ENCODE assay signal across 10 cellular contexts in the genomic region with DNA sequence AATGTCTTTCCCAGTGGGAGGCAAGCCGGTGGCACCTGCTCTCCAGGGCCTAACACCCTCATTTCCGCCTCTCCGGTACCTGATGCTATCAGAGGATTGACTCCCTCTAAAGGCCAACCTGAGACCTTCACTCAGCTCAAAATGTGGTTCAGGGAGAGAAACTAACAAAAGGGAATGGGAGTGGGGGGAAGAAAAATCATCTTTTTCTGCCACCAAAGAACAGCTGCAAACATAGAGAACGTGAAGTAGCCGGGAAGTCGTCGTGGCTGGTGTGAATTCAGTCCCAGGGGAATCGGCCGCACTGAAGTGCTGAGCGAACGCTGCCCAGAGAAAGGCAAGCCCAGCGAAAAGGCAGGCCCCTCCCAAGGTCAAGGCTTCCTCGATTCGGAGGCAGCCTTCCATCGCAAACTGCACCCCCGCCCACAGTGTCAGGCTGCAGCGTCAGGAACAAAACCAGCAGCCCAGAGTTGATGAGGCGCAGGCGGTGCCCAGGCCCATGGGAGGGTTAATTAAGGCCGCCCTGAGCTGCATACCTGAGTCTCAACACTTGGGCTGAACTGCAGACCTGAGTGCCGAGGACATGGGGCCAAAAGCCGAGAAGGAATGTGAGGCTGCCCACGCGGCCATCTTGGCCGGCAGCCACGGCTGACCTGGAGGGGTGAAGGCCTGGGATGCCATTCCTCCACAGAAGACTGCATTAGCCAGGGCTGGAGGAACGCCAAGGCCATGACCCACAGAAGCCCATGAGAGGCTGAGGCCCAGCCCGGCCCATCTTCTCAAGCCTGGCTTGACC.
DNase-seq lines count a peak whose midpoint lies in the region; ATAC-seq and TF ChIP-seq lines count a peak whose summit lies in the region.
"Had no signal": no experiment of that assay in that cellular context is flagged by ENCODE, and none has a peak within 500 bp of the region (broad histone marks: within the 10 kb centered on the region; RNA-seq: fewer than 3 reads in every experiment).

No MANE protein-coding gene starts in this region.

- CTCF ChIA-PET in Caco-2 (lab: Charles Lee), result no interaction called here

- POLR2A ChIA-PET in Caco-2 (lab: Charles Lee), result interaction anchor here (0.6 kb wide), 1 partner anchor 11 kb away, joined by 4 read pairs; no protein-coding TSS in a partner anchor

- H3K4me3 ChIP-seq in cardiac fibroblast (replicated peaks in 1 of 2; ENCODE audit: low read depth in 2 of 2, low read length in 2 of 2) (no peak overlapping the region), left lung (no peak overlapping the region), Caco-2 (ENCODE audit: low read depth, low read length) (no peak overlapping the region)

- TF ChIP-seq CTCF in cardiac fibroblast (IDR thresholded peaks at IDR 0.05; ENCODE audit: low read depth, low read length) (no peak), left lung (IDR thresholded peaks at IDR 0.05) (no peak), type B pancreatic cell (conservative IDR thresholded peaks at IDR 0.05) (peak; percentile 46), Caco-2 (IDR thresholded peaks at IDR 0.05; ENCODE audit: insufficient read depth in 1 of 2, low read depth in 1 of 2, low read length in 1 of 2, severe bottlenecking in 1 of 2, unreplicated experiment in 1 of 2) (peak in 1 of 2 experiments; percentile 45)

- DNase-seq in NCI-H1436 (lab: John Stamatoyannopoulos, UW) (peak; percentile 77), NCI-H1436 treated with DMSO at 0.1 percent for 48 hours (lab: John Stamatoyannopoulos, UW) (no peak), cardiac fibroblast (ENCODE audit: low read depth in 2 of 2) (peak; percentile 56 to 98), left lung (peak in 1 of 2 donors; percentile 88), type B pancreatic cell (ENCODE audit: extremely low spot score, unreplicated experiment) (no peak), Caco-2 (no peak), middle frontal gyrus (ENCODE audit: extremely low spot score, low spot score) (no peak)
- no peak for DNase-seq in activated naive CD4-positive, alpha-beta T cell treated with Interleukin-2 at 50 U/mL for 16 hours
- DNase-seq: activated T-cell treated with anti-CD3 and anti-CD28 coated beads, Interleukin-2, amount 50 U/mL, for 24 hours had no signal

- H3K36me3 Mint-ChIP-seq in type B pancreatic cell, result no peaks in the 10 kb centered on the region
- H3K36me3 Mint-ChIP-seq in Caco-2 (ENCODE audit: insufficient read depth, unreplicated experiment), result no peaks in the 10 kb centered on the region
- H3K36me3 Mint-ChIP-seq: natural killer cell treated with Interleukin-12 subunit alpha and Interleukin-12 subunit beta and Interleukin-15 and Interleukin-18, amount 100 ng/mL, for 72 hours had no signal

- H3K4me3 Mint-ChIP-seq in type B pancreatic cell, result no peak overlapping the region
- H3K4me3 Mint-ChIP-seq in Caco-2 (ENCODE audit: unreplicated experiment), result no peak overlapping the region
- H3K4me3 Mint-ChIP-seq: activated T-cell treated with anti-CD3 and anti-CD28 coated beads, Interleukin-2, amount 50 U/mL, for 24 hours; natural killer cell treated with Interleukin-12 subunit alpha and Interleukin-12 subunit beta and Interleukin-15 and Interleukin-18, amount 100 ng/mL, for 72 hours had no signal

- H3K27me3 Mint-ChIP-seq in type B pancreatic cell (peaks cover 3% of the 10 kb centered on the region), Caco-2 (ENCODE audit: insufficient read depth, unreplicated experiment) (no peaks in the 10 kb centered on the region)

- H3K4me1 ChIP-seq in left lung (peaks cover 20 to 26% of the 10 kb centered on the region in 2 donors), Caco-2 (peaks cover 14% of the 10 kb centered on the region)

- H3K9me3 ChIP-seq in left lung, result peaks cover 0 to 2% of the 10 kb centered on the region in 2 donors
- 0 out of 2 replicates have a peak, but pooled peaks cover 3% of the 10 kb centered on the region for H3K9me3 ChIP-seq in Caco-2

- H3K36me3 ChIP-seq in left lung (no peaks in the 10 kb centered on the region), Caco-2 (ENCODE audit: control insufficient read depth, insufficient read depth, low read length) (no peaks in the 10 kb centered on the region; the same call in 1 of the 2 replicates)

- peak overlapping the region; percentile 29 to 53 for H3K27ac ChIP-seq in left lung

- H3K9me3 Mint-ChIP-seq in type B pancreatic cell (peaks cover 13% of the 10 kb centered on the region), Caco-2 (ENCODE audit: unreplicated experiment) (no peaks in the 10 kb centered on the region)

- peak; percentile 81 for ATAC-seq in left lung
- ATAC-seq: natural killer cell treated with Interleukin-12 subunit alpha and Interleukin-12 subunit beta and Interleukin-15 and Interleukin-18, amount 100 ng/mL, for 72 hours had no signal

- intact Hi-C loops in left lung (cut with DNase I), result no loop called here
- intact Hi-C loops in Caco-2 (cut with micrococcal nuclease; ENCODE audit: unreplicated experiment), result no loop called here

- no peaks in the 10 kb centered on the region for H3K27me3 ChIP-seq in left lung
- H3K27me3 ChIP-seq in Caco-2 (replicated peaks; ENCODE audit: control insufficient read depth, insufficient read depth, low read length), result no peaks in the 10 kb centered on the region

- H3K27ac Mint-ChIP-seq in type B pancreatic cell (peak overlapping the region; percentile 47), Caco-2 (ENCODE audit: unreplicated experiment) (no peak overlapping the region)
- H3K27ac Mint-ChIP-seq: activated T-cell treated with anti-CD3 and anti-CD28 coated beads, Interleukin-2, amount 50 U/mL, for 24 hours; natural killer cell treated with Interleukin-12 subunit alpha and Interleukin-12 subunit beta and Interleukin-15 and Interleukin-18, amount 100 ng/mL, for 72 hours had no signal

- no TSS peak for BruUV-seq in Caco-2 (replicated peaks; lab: Mats Ljungman, UMichigan)

- H3K4me1 Mint-ChIP-seq in type B pancreatic cell (ENCODE audit: unreplicated experiment), result peaks cover 25% of the 10 kb centered on the region
- peaks cover 24% of the 10 kb centered on the region for H3K4me1 Mint-ChIP-seq in Caco-2 (ENCODE audit: low read depth, unreplicated experiment)

Comparison
In these comparisons a context has a peak if more than half of its experiments do, and no peak if none do; other contexts are left out.
1. DNase-seq: peak in NCI-H1436 (single experiment) and cardiac fibroblast (2 of 2); none in NCI-H1436 treated with DMSO at 0.1 percent for 48 hours (single experiment), type B pancreatic cell (single experiment), activated naive CD4-positive, alpha-beta T cell treated with Interleukin-2 at 50 U/mL for 16 hours (single experiment), Caco-2 (0 of 2) and middle frontal gyrus (single experiment).